1 cellular context compared by ENCODE assay signal in the genomic region with DNA sequence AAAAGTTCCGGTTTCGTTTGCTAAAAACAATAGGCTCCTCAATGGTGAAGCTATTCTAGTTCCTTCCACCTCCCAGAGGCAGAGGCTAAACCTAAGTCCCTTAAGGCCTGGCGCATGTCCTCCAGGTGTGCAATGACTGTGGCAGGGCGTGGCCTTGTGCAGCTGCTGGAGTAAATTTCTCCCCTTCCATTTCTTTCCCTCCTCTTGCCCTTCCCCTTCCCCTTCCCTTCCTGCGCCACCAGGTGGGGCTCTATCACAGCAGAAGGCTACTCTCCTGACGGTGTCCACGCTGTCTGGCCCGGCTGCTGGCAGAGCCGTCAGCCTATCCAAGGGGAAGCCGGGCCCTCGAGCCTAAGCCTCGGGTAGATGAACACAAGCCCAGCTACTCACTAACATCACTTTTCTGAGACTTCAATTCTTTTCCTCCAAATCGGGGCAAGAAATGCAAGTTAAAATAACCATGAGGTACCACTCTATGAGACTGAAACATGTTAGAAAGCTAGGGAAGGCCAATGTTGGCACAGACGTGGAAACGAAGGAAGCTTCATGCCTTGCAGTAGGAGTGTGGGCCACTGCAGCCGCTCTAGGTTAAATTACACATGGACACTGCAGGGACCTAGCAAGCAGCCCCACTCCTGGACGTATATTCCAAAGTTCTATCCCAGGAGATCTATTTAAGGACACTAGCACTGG.
TF ChIP-seq lines count a peak whose summit lies in the region.

No MANE protein-coding gene starts in this region.

TF ChIP-seq in HepG2, 621 proteins besides CTCF, POLR2A, EP300 and RAD21 (continued from another document):
- TF ChIP-seq, protein P1, sequence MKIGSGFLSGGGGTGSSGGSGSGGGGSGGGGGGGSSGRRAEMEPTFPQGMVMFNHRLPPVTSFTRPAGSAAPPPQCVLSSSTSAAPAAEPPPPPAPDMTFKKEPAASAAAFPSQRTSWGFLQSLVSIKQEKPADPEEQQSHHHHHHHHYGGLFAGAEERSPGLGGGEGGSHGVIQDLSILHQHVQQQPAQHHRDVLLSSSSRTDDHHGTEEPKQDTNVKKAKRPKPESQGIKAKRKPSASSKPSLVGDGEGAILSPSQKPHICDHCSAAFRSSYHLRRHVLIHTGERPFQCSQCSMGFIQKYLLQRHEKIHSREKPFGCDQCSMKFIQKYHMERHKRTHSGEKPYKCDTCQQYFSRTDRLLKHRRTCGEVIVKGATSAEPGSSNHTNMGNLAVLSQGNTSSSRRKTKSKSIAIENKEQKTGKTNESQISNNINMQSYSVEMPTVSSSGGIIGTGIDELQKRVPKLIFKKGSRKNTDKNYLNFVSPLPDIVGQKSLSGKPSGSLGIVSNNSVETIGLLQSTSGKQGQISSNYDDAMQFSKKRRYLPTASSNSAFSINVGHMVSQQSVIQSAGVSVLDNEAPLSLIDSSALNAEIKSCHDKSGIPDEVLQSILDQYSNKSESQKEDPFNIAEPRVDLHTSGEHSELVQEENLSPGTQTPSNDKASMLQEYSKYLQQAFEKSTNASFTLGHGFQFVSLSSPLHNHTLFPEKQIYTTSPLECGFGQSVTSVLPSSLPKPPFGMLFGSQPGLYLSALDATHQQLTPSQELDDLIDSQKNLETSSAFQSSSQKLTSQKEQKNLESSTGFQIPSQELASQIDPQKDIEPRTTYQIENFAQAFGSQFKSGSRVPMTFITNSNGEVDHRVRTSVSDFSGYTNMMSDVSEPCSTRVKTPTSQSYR (CRISPR knock-in tag; IDR thresholded peaks at IDR 0.05; ENCODE audit: borderline replicate concordance): 0 out of 2 replicates have a peak, but pooled peaks have one; percentile 16
- TF ChIP-seq SPEN (CRISPR knock-in tag; IDR thresholded peaks at IDR 0.05; ENCODE audit: low read depth): 0 out of 2 replicates have a peak, but pooled peaks have one; percentile 27
- no peak for TF ChIP-seq RFX3 (CRISPR knock-in tag; IDR thresholded peaks at IDR 0.05)
